19 cellular contexts compared by ENCODE assay signal in genomic region chrX:15616531-15616930, GRCh38. TPM values are rescaled to one million over a fixed set of nuclear protein-coding genes. Genes with fewer than 3 reads are reported as not detected.
A peak's percentile ranks its signal among the peaks of the same experiment; 100 is the strongest.
DNase-seq lines count a peak whose midpoint lies in the region; TF ChIP-seq lines count a peak whose summit lies in the region.
"Had no signal": no experiment of that assay in that cellular context is flagged by ENCODE, and none has a peak within 500 bp of the region (broad histone marks: within the 10 kb centered on the region; RNA-seq: fewer than 3 reads in every experiment).

No MANE protein-coding gene starts in this region.

- no peaks in the 10 kb centered on the region for H3K36me3 Mint-ChIP-seq in activated T-helper 2 cell treated with anti-CD3 and anti-CD28 coated beads, Interferon-gamma antibody, Interleukin-2, Interleukin-4, amounts not matched to agents 10 μg/mL and 5 μg/mL and 100 μg/mL, durations not matched to agents 14 hours and 24 hours and 36 hours (ENCODE audit: low read depth)

- intact Hi-C loops in activated T-helper 2 cell treated with anti-CD3 and anti-CD28 coated beads, Interferon-gamma antibody, Interleukin-2, Interleukin-4, amounts not matched to agents 10 μg/mL and 5 μg/mL and 100 μg/mL, durations not matched to agents 14 hours and 24 hours and 36 hours (cut with micrococcal nuclease): no loop called here

- DNase-seq in amniotic epithelial cell (ENCODE audit: low read depth) (peak; percentile 73), fibroblast of villous mesenchyme (ENCODE audit: low read depth) (peak; percentile 47), osteoblast (ENCODE audit: insufficient read length, low spot score, missing footprints) (peak; percentile 15), RWPE1 (ENCODE audit: low spot score) (no peak), HuH-7 (ENCODE audit: low spot score) (no peak), NCI-H2227 treated with DMSO at 0.1 percent for 48 hours (lab: John Stamatoyannopoulos, UW) (no peak)
- DNase-seq in activated T-helper 2 cell treated with anti-CD3 and anti-CD28 coated beads, Interferon-gamma antibody, Interleukin-2, Interleukin-4, amounts not matched to agents 10 μg/mL and 5 μg/mL and 100 μg/mL, durations not matched to agents 14 hours and 24 hours and 36 hours (ENCODE audit: low spot score): no peak
- DNase-seq: C1 segment of cervical spinal cord, DND-41, GDM1, GM23248, NCI-H1436, NCI-H2029 treated with DMSO at 0.1 percent for 48 hours, NCI-H2171 treated with DMSO at 0.1 percent for 48 hours, NCI-H774, PC-9 had no signal

- no peaks in the 10 kb centered on the region for H3K4me1 ChIP-seq in ACC112 (ENCODE audit: control insufficient read depth, insufficient read depth, low read length, unreplicated experiment)
- H3K4me1 ChIP-seq in osteoblast (ENCODE audit: insufficient read depth, low read length): no peaks in the 10 kb centered on the region

- H3K27me3 Mint-ChIP-seq in activated T-helper 2 cell treated with anti-CD3 and anti-CD28 coated beads, Interferon-gamma antibody, Interleukin-2, Interleukin-4, amounts not matched to agents 10 μg/mL and 5 μg/mL and 100 μg/mL, durations not matched to agents 14 hours and 24 hours and 36 hours (ENCODE audit: low read depth): peaks cover 5% of the 10 kb centered on the region

- TF ChIP-seq CTCF in fibroblast of villous mesenchyme (IDR thresholded peaks at IDR 0.05; ENCODE audit: insufficient read depth, low read depth, low read length) (no peak), osteoblast (IDR thresholded peaks at IDR 0.05; ENCODE audit: extremely low read depth, low read depth, low read length) (no peak), RWPE1 (conservative IDR thresholded peaks at IDR 0.05; ENCODE audit: low read depth) (no peak)

- H3K4me3 Mint-ChIP-seq in activated T-helper 2 cell treated with anti-CD3 and anti-CD28 coated beads, Interferon-gamma antibody, Interleukin-2, Interleukin-4, amounts not matched to agents 10 μg/mL and 5 μg/mL and 100 μg/mL, durations not matched to agents 14 hours and 24 hours and 36 hours (ENCODE audit: low read depth): no peak overlapping the region

- H3K27me3 ChIP-seq in ACC112 (ENCODE audit: insufficient read depth, low read length) (peaks cover 11% of the 10 kb centered on the region), osteoblast (ENCODE audit: insufficient read depth, low read length) (peaks cover 2% of the 10 kb centered on the region)

- H3K9me3 Mint-ChIP-seq in activated T-helper 2 cell treated with anti-CD3 and anti-CD28 coated beads, Interferon-gamma antibody, Interleukin-2, Interleukin-4, amounts not matched to agents 10 μg/mL and 5 μg/mL and 100 μg/mL, durations not matched to agents 14 hours and 24 hours and 36 hours: no peaks in the 10 kb centered on the region

- H3K27ac Mint-ChIP-seq in activated T-helper 2 cell treated with anti-CD3 and anti-CD28 coated beads, Interferon-gamma antibody, Interleukin-2, Interleukin-4, amounts not matched to agents 10 μg/mL and 5 μg/mL and 100 μg/mL, durations not matched to agents 14 hours and 24 hours and 36 hours: no peak overlapping the region

- POLR2A ChIA-PET in RWPE1 (lab: Yijun Ruan, JAX; ENCODE audit: low non-redundant PET): no interaction called here

- H3K4me3 ChIP-seq in ACC112 (ENCODE audit: low read depth, low read length) (no peak overlapping the region), fibroblast of villous mesenchyme (ENCODE audit: low read depth, low read length) (no peak overlapping the region), osteoblast (ENCODE audit: insufficient read depth, low read length) (no peak overlapping the region)
- H3K4me3 ChIP-seq: GM12878, GM23248, PC-9 had no signal

- H3K27ac ChIP-seq in ACC112 (ENCODE audit: low read depth, low read length) (peak overlapping the region; percentile 65), osteoblast (ENCODE audit: low read depth, low read length) (no peak overlapping the region), RWPE1 (no peak overlapping the region)
- H3K27ac ChIP-seq: GM23248, HL-60, PC-9 had no signal

- H4K20me1 ChIP-seq in osteoblast (ENCODE audit: insufficient read depth, low read length): no peaks in the 10 kb centered on the region

- no peaks in the 10 kb centered on the region for H3K4me1 Mint-ChIP-seq in activated T-helper 2 cell treated with anti-CD3 and anti-CD28 coated beads, Interferon-gamma antibody, Interleukin-2, Interleukin-4, amounts not matched to agents 10 μg/mL and 5 μg/mL and 100 μg/mL, durations not matched to agents 14 hours and 24 hours and 36 hours (ENCODE audit: low read depth)

- H3K4me2 ChIP-seq in osteoblast (ENCODE audit: insufficient read depth, low read length): no peak overlapping the region
- H3K4me2 ChIP-seq: PC-9 had no signal

- CTCF ChIA-PET in RWPE1 (lab: Yijun Ruan, JAX): no interaction called here

- H2AFZ ChIP-seq in ACC112 (ENCODE audit: low read length, unreplicated experiment) (no peak overlapping the region), osteoblast (ENCODE audit: low read length) (no peak overlapping the region)
- H2AFZ ChIP-seq: GM23248, PC-9 had no signal

- H3K36me3 ChIP-seq in ACC112 (ENCODE audit: insufficient read depth, low read length): no peaks in the 10 kb centered on the region
- H3K36me3 ChIP-seq in osteoblast (ENCODE audit: insufficient read depth, low read length): no peaks in the 10 kb centered on the region

- H3K79me2 ChIP-seq in ACC112 (ENCODE audit: control insufficient read depth, insufficient read depth, low read length, unreplicated experiment) (no peaks in the 10 kb centered on the region), osteoblast (ENCODE audit: insufficient read depth, low read length) (no peaks in the 10 kb centered on the region)

- no peaks in the 10 kb centered on the region for H3K9me3 ChIP-seq in osteoblast (ENCODE audit: low read depth, low read length)

RNA-seq across cellular contexts. Expression of gene ACE2, which starts 15.8 kb away (rescaled TPM):
- total RNA-seq in fibroblast of villous mesenchyme: not detected in 2 replicates
- total RNA-seq in osteoblast: under 0.01 TPM in 1 of 2 replicates, not detected in the other
- not detected in 2 replicates for total RNA-seq in activated T-helper 2 cell treated with anti-CD3 and anti-CD28 coated beads, Interferon-gamma antibody, Interleukin-2, Interleukin-4, amounts not matched to agents 10 μg/mL and 5 μg/mL and 100 μg/mL, durations not matched to agents 14 hours and 24 hours and 36 hours
- total RNA-seq: GM12878, GM23248 had no signal

RNA-seq across cellular contexts. Expression of gene CLTRN, which starts 48.1 kb away (rescaled TPM):
- total RNA-seq in fibroblast of villous mesenchyme (under 0.01 TPM in 1 of 2 replicates, not detected in the other), osteoblast (0.29 and 0.36 TPM in 2 replicates)
- total RNA-seq in activated T-helper 2 cell treated with anti-CD3 and anti-CD28 coated beads, Interferon-gamma antibody, Interleukin-2, Interleukin-4, amounts not matched to agents 10 μg/mL and 5 μg/mL and 100 μg/mL, durations not matched to agents 14 hours and 24 hours and 36 hours: 0.23 and 0.25 TPM in 2 replicates

Comparison
In these comparisons a context has a peak if more than half of its experiments do, and no peak if none do; other contexts are left out.
1. DNase-seq: peak in amniotic epithelial cell (single experiment), fibroblast of villous mesenchyme (single experiment) and osteoblast (single experiment); none in RWPE1 (single experiment), HuH-7 (single experiment), activated T-helper 2 cell treated with anti-CD3 and anti-CD28 coated beads, Interferon-gamma antibody, Interleukin-2, Interleukin-4, amounts not matched to agents 10 μg/mL and 5 μg/mL and 100 μg/mL, durations not matched to agents 14 hours and 24 hours and 36 hours (single experiment) and NCI-H2227 treated with DMSO at 0.1 percent for 48 hours (single experiment).